Comparison of ENCODE assay signal across 8 cellular contexts in genomic region chr13:32427852-32428580, GRCh38. TPM values are rescaled to one million over a fixed set of nuclear protein-coding genes. Genes with fewer than 3 reads are reported as not detected.
DNase-seq lines count a peak whose midpoint lies in the region; ATAC-seq and TF ChIP-seq lines count a peak whose summit lies in the region.

Gene N4BP2L1, minus strand, starts transcription at chr13:32428130. Its CDS starts 48 bp downstream, at chr13:32428082.

- POLR2A ChIA-PET in AG04449 (lab: Yijun Ruan, JAX) = interaction anchor here (0.6 kb wide), 1 partner anchor 72 kb away, joined by 5 read pairs; no protein-coding TSS in a partner anchor

- DNase-seq in AG04449 (ENCODE audit: low read depth, low spot score) = no peak
- peak; percentile 24 for DNase-seq in NK-92 (lab: John Stamatoyannopoulos, UW; ENCODE audit: unreplicated experiment)
- DNase-seq in activated CD8-positive, alpha-beta memory T cell treated with anti-CD3 and anti-CD28 coated beads, Interleukin-2, amount 50 U/mL, for 1 hour (ENCODE audit: extremely low read depth) = peak; percentile 69
- DNase-seq in epithelial cell of proximal tubule (ENCODE audit: low read depth) = no peak
- DNase-seq in stimulated activated CD8-positive, alpha-beta memory T cell treated with anti-CD3 and anti-CD28 coated beads, Interleukin-4, amount 100 ng/mL, for 4 hours (ENCODE audit: low read depth in 2 of 2, low spot score in 1 of 2) = peak; percentile 72 to 85

- H3K4me3 ChIP-seq in AG04449 (ENCODE audit: low read depth, low read length) (peak within 1 kb of the TSS; percentile 59), epithelial cell of proximal tubule (ENCODE audit: low read depth, low read length) (peak within 1 kb of the TSS; percentile 60), mucosa of rectum (ENCODE audit: low read length in 2 of 2) (peak within 1 kb of the TSS; percentile 77 to 79)

- no peaks in the 10 kb centered on the region for H3K9me3 ChIP-seq in mucosa of rectum (ENCODE audit: control insufficient read depth in 2 of 2, low read length in 2 of 2)

- H3K36me3 ChIP-seq in mucosa of rectum (ENCODE audit: control insufficient read depth in 2 of 2, insufficient read depth in 2 of 2, low read length in 2 of 2) = no peaks in the 10 kb centered on the region

- TF ChIP-seq CTCF in AG04449 (IDR thresholded peaks at IDR 0.05; ENCODE audit: insufficient read depth, low read length, missing control alignments) (no peak), epithelial cell of proximal tubule (conservative IDR thresholded peaks at IDR 0.05; ENCODE audit: low read depth, low read length) (no peak)

- H3K27ac ChIP-seq in mucosa of rectum (ENCODE audit: low read depth in 2 of 2, low read length in 2 of 2) = peak within 1 kb of the TSS; percentile 83 to 87

- CTCF ChIA-PET in AG04449 (lab: Yijun Ruan, JAX) = interaction anchor here (1.3 to 2.0 kb wide), 2 partner anchors 13 to 153 kb away, joined by 3 to 4 read pairs; no protein-coding TSS in a partner anchor

- peak; percentile 62 for ATAC-seq in GM18861 (IDR thresholded peaks at IDR 0.05; ENCODE audit: unreplicated experiment)
- ATAC-seq in HG03103 (IDR thresholded peaks at IDR 0.05; ENCODE audit: low read depth, unreplicated experiment) = peak; percentile 63

- H3K9ac ChIP-seq in mucosa of rectum (ENCODE audit: low read depth in 1 of 2, low read length in 2 of 2) = peak within 1 kb of the TSS; percentile 85

- no peaks in the 10 kb centered on the region for H3K27me3 ChIP-seq in mucosa of rectum (ENCODE audit: control insufficient read depth in 2 of 2, insufficient read depth in 2 of 2, low read length in 2 of 2)

- peaks cover 12 to 16% of the 10 kb centered on the region in 2 donors for H3K4me1 ChIP-seq in mucosa of rectum (ENCODE audit: control insufficient read depth in 2 of 2, insufficient read depth in 2 of 2, low read length in 2 of 2)

RNA-seq across cellular contexts. Expression of gene N4BP2L1, which starts in this region (rescaled TPM):
- total RNA-seq in epithelial cell of proximal tubule = 2.0 and 3.6 TPM in 2 replicates

Comparison
In these comparisons a context has a peak if more than half of its experiments do, and no peak if none do; other contexts are left out.
1. DNase-seq: peak in NK-92 (single experiment), activated CD8-positive, alpha-beta memory T cell treated with anti-CD3 and anti-CD28 coated beads, Interleukin-2, amount 50 U/mL, for 1 hour (single experiment) and stimulated activated CD8-positive, alpha-beta memory T cell treated with anti-CD3 and anti-CD28 coated beads, Interleukin-4, amount 100 ng/mL, for 4 hours (2 of 2); none in AG04449 (single experiment) and epithelial cell of proximal tubule (single experiment).
2. Peak in every context shown above with its lines, with median percentiles within 50 percentile points of each other: H3K4me3 ChIP-seq.